ENCODE assay signal across 29 cellular contexts in the genomic region with DNA sequence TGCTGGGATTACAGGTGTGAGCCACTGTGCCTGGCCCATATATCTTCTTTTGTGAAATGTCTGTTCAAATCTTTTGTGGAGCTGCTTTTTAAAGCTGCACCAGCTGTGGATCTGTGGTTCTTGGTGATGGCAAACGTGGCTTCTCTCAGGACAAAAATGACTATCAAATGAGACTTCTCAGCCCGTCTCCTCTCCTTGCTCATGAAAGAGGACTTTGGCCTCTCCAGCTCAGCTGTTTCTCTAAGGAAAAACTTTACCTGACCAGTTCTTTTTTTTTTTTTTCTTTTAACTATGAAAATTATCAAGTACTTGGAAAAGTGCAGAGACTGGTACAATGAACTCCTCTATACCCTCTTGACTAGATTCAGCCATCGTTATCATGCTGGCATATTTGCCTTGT. TPM values are rescaled to one million over a fixed set of nuclear protein-coding genes. Genes with fewer than 3 reads are reported as not detected.
DNase-seq lines count a peak whose midpoint lies in the region; ATAC-seq, FAIRE-seq and TF ChIP-seq lines count a peak whose summit lies in the region.
"Had no signal": no experiment of that assay in that cellular context is flagged by ENCODE, and none has a peak within 500 bp of the region (broad histone marks: within the 10 kb centered on the region; RNA-seq: fewer than 3 reads in every experiment).

No MANE protein-coding gene starts in this region.

- H3K4me3 ChIP-seq in heart left ventricle (no peak overlapping the region), small intestine (ENCODE audit: low read depth in 1 of 2, low read length in 2 of 2) (no peak overlapping the region)
- H3K4me3 ChIP-seq: SJSA1 had no signal

- no peak for FAIRE-seq in small intestine (lab: Jason Lieb, UNC)
- FAIRE-seq: GM12891, GM19239, HepG2, RCC 7860 had no signal

- H3K9me3 Mint-ChIP-seq in endothelial cell (ENCODE audit: unreplicated experiment) (peaks cover 3% of the 10 kb centered on the region), nephron (no peaks in the 10 kb centered on the region)
- H3K9me3 Mint-ChIP-seq: CD8-positive, alpha-beta T cell had no signal

- no peak for DNase-seq in heart left ventricle
- no peak for DNase-seq in Right ventricle myocardium inferior (ENCODE audit: missing footprints)
- no peak for DNase-seq in endothelial cell (ENCODE audit: low spot score)
- DNase-seq in small intestine: peak; percentile 49
- no peak for DNase-seq in DMS114 treated with DMSO at 0.1 percent for 48 hours (lab: John Stamatoyannopoulos, UW; ENCODE audit: unreplicated experiment)
- DNase-seq in RPMI8226: no peak
- DNase-seq in NCI-H1436 treated with DMSO at 0.1 percent for 48 hours (lab: John Stamatoyannopoulos, UW): no peak
- DNase-seq: DMS 273 treated with DMSO at 0.1 percent for 48 hours, DMS79 treated with DMSO at 0.1 percent for 48 hours, GF-D8, Karpas-422, NCI-H1092, NCI-H1417 treated with DMSO at 0.1 percent for 48 hours, NCI-H187, NCI-H2081 treated with DMSO at 0.1 percent for 48 hours, NCI-H2171 treated with DMSO at 0.1 percent for 48 hours, NCI-H524, NCI-H774 had no signal

- H3K36me3 Mint-ChIP-seq in endothelial cell (ENCODE audit: low read depth, unreplicated experiment) (no peaks in the 10 kb centered on the region), nephron (ENCODE audit: low read depth) (no peaks in the 10 kb centered on the region)

- H3K27me3 Mint-ChIP-seq in endothelial cell (ENCODE audit: unreplicated experiment) (peaks cover 5% of the 10 kb centered on the region), nephron (ENCODE audit: low read depth) (no peaks in the 10 kb centered on the region)
- H3K27me3 Mint-ChIP-seq: B cell had no signal

- H3K4me1 ChIP-seq in heart left ventricle (peaks cover 0 to 63% (median 26%) of the 10 kb centered on the region in 12 donors), small intestine (ENCODE audit: control insufficient read depth in 2 of 2, insufficient read depth in 1 of 2, low read depth in 1 of 2, low read length in 1 of 2) (no peaks in the 10 kb centered on the region)

- H3K4me3 Mint-ChIP-seq in endothelial cell (ENCODE audit: unreplicated experiment) (no peak overlapping the region), nephron (no peak overlapping the region)
- H3K4me3 Mint-ChIP-seq: B cell; CD8-positive, alpha-beta T cell had no signal

- H3K27ac Mint-ChIP-seq in endothelial cell (ENCODE audit: unreplicated experiment) (peak overlapping the region; percentile 6), nephron (peak overlapping the region in 2 of 3 experiments; percentile 49 to 72)
- H3K27ac Mint-ChIP-seq: B cell; CD8-positive, alpha-beta T cell had no signal

- TF ChIP-seq POLR2A in heart left ventricle (IDR thresholded peaks at IDR 0.05): no peak

- no peaks in the 10 kb centered on the region for H3K9me3 ChIP-seq in heart left ventricle
- no peaks in the 10 kb centered on the region for H3K9me3 ChIP-seq in small intestine (ENCODE audit: control insufficient read depth, low read depth)
- H3K9me3 ChIP-seq: SJSA1 had no signal

- 85 to 93% (median 85%) methylated on average over 3 of the region's 3 CpGs for WGBS in heart left ventricle, 4 donors
- WGBS in small intestine, 3 donors: 16 to 60% (median 39%) methylated on average over 3 of the region's 3 CpGs

- intact Hi-C loops in heart left ventricle (cut with DNase I) (loop anchor here in 1 of 10 donors (5.0 kb wide), 1 partner anchor 228 kb away; no protein-coding TSS in a partner anchor), Right ventricle myocardium inferior (cut with DNase I) (no loop called here)

- peaks cover 7% of the 10 kb centered on the region for H3K4me1 Mint-ChIP-seq in endothelial cell (ENCODE audit: unreplicated experiment)
- peaks cover 42% of the 10 kb centered on the region for H3K4me1 Mint-ChIP-seq in nephron

- H3K36me3 ChIP-seq in heart left ventricle (peaks cover 0 to 9% (median 0%) of the 10 kb centered on the region in 9 donors), small intestine (ENCODE audit: control insufficient read depth in 2 of 2, insufficient read depth in 2 of 2, low read length in 2 of 2) (peaks cover 0 to under 1% of the 10 kb centered on the region in 2 donors)
- H3K36me3 ChIP-seq: SJSA1 had no signal

- TF ChIP-seq CTCF in heart left ventricle (IDR thresholded peaks at IDR 0.05): no peak
- no peak for TF ChIP-seq CTCF in endothelial cell (IDR thresholded peaks at IDR 0.05; ENCODE audit: unreplicated experiment)
- no peak for TF ChIP-seq CTCF in nephron (IDR thresholded peaks at IDR 0.05; ENCODE audit: unreplicated experiment in 3 of 3)

- H3K27me3 ChIP-seq in heart left ventricle (no peaks in the 10 kb centered on the region), small intestine (ENCODE audit: control insufficient read depth in 2 of 2, insufficient read depth in 2 of 2, low read length in 2 of 2) (no peaks in the 10 kb centered on the region)
- H3K27me3 ChIP-seq: SJSA1 had no signal

- no peak for ATAC-seq in heart left ventricle
- no peak for ATAC-seq in Right ventricle myocardium inferior
- ATAC-seq: CD8-positive, alpha-beta T cell; HCT116; HepG2 had no signal

- H3K27ac ChIP-seq in heart left ventricle (peak overlapping the region in 11 of 12 donors; percentile 20 to 92 (median 85)), small intestine (ENCODE audit: low read depth in 1 of 2, low read length in 1 of 2) (no peak overlapping the region)
- H3K27ac ChIP-seq: 22Rv1, C4-2B, SJSA1 had no signal

RNA-seq across cellular contexts. Expression of gene RALGPS1, which starts 44.7 kb away (rescaled TPM):
- total RNA-seq in heart left ventricle: 10 to 100 TPM in 8 of 9 donors, 1 to 10 TPM in 1; 9.7 to 21.8 (median 14.4) TPM
- 10 to 100 TPM in 1 of 2 donors, 1 to 10 TPM in 1; 8.0 to 15.8 TPM for polyA plus RNA-seq in heart left ventricle
- total RNA-seq in Right ventricle myocardium inferior: 15.3 TPM
- 6.4 TPM for total RNA-seq in endothelial cell (ENCODE audit: unreplicated experiment)
- polyA plus RNA-seq in small intestine: 10 to 100 TPM; 16.6 to 27.7 (median 25.9) TPM

Comparison
In these comparisons a context has a peak if more than half of its experiments do, and no peak if none do; other contexts are left out.
1. H3K27ac ChIP-seq: peak in heart left ventricle (11 of 12); none in small intestine (0 of 2).